8 cellular contexts compared by ENCODE assay signal in the genomic region with DNA sequence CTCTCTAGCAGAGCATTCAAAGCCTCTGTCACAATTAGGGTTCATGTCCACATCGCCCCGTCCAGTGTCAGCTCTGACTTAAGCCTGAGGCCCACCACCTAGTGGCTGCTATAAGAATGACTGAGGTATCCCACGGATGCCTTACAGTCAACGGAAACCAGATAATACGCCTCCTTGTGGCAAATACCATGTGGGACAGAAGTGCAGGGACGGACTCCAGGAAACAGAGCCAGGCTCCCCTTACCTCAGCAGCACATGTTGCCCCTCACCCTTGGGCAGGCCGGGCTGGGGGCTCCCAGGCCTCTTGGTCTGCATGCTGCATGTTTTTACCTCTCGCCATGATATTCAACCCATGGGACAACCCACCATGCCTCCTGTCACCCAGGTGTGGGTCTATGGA.
DNase-seq lines count a peak whose midpoint lies in the region; ATAC-seq and TF ChIP-seq lines count a peak whose summit lies in the region.

No MANE protein-coding gene starts in this region.

- DNase-seq in CD1c-positive myeloid dendritic cell (ENCODE audit: extremely low spot score) (peak; percentile 82), SKM-1 treated with dmso at 0.1 percent for 144 hours (lab: John Stamatoyannopoulos, UW; ENCODE audit: unreplicated experiment) (peak; percentile 75), cerebellar cortex (ENCODE audit: low spot score) (peak; percentile 68), lower lobe of right lung (no peak), thoracic aorta (ENCODE audit: low spot score) (no peak), omental fat pad (ENCODE audit: low spot score) (no peak)

- H3K4me3 ChIP-seq in Loucy (ENCODE audit: low read length, poor library complexity, severe bottlenecking) (no peak overlapping the region), lower lobe of right lung (no peak overlapping the region), thoracic aorta (no peak overlapping the region)

- H3K4me1 ChIP-seq in Loucy (ENCODE audit: insufficient read depth, low read length, poor library complexity, severe bottlenecking) (no peaks in the 10 kb centered on the region), lower lobe of right lung (no peaks in the 10 kb centered on the region), thoracic aorta (ENCODE audit: control insufficient read depth in 1 of 2, low read depth in 2 of 2) (no peaks in the 10 kb centered on the region)

- H2AFZ ChIP-seq in Loucy (ENCODE audit: low read length): no peak overlapping the region

- H3K27me3 ChIP-seq in Loucy (ENCODE audit: insufficient read depth, low read length, poor library complexity, severe bottlenecking): no peaks in the 10 kb centered on the region
- no peaks in the 10 kb centered on the region for H3K27me3 ChIP-seq in lower lobe of right lung (ENCODE audit: low read depth)
- no peaks in the 10 kb centered on the region for H3K27me3 ChIP-seq in thoracic aorta (replicated peaks; ENCODE audit: insufficient read depth)

- no peak overlapping the region for H3K27ac ChIP-seq in lower lobe of right lung
- no peak overlapping the region for H3K27ac ChIP-seq in thoracic aorta

- ATAC-seq in GM19324 (IDR thresholded peaks at IDR 0.05; ENCODE audit: low FRiP score, unreplicated experiment) (peak; percentile 56), lower lobe of right lung (peak; percentile 72 to 82), thoracic aorta (ENCODE audit: insufficient number of reproducible peaks, low FRiP score, low read depth) (peak; percentile 8), omental fat pad (ENCODE audit: low FRiP score) (no peak)

- intact Hi-C loops in lower lobe of right lung (cut with DNase I): no loop called here

- H3K9me2 ChIP-seq in Loucy (replicated peaks; ENCODE audit: low read depth, low read length): no peaks in the 10 kb centered on the region

- H3K9me3 ChIP-seq in Loucy (ENCODE audit: insufficient read depth, low read depth, low read length) (no peaks in the 10 kb centered on the region), lower lobe of right lung (no peaks in the 10 kb centered on the region), thoracic aorta (no peaks in the 10 kb centered on the region)

- no peaks in the 10 kb centered on the region for H4K20me1 ChIP-seq in Loucy (ENCODE audit: insufficient read depth, low read length, poor library complexity, severe bottlenecking)

- no peaks in the 10 kb centered on the region for H3K36me3 ChIP-seq in Loucy (ENCODE audit: insufficient read depth, low read length)
- peaks cover 41% of the 10 kb centered on the region for H3K36me3 ChIP-seq in lower lobe of right lung
- no peaks in the 10 kb centered on the region for H3K36me3 ChIP-seq in thoracic aorta

- no peaks in the 10 kb centered on the region for H3F3A ChIP-seq in Loucy (ENCODE audit: low read depth)

- H3K79me2 ChIP-seq in Loucy (ENCODE audit: insufficient read depth, low read length): no peaks in the 10 kb centered on the region

- peak; percentile 85 for TF ChIP-seq CTCF in Loucy (conservative IDR thresholded peaks at IDR 0.05; ENCODE audit: low read length)
- peak; percentile 68 for TF ChIP-seq CTCF in lower lobe of right lung (IDR thresholded peaks at IDR 0.05)
- TF ChIP-seq CTCF in thoracic aorta (IDR thresholded peaks at IDR 0.05): peak; percentile 5
- no peak for TF ChIP-seq CTCF in omental fat pad (IDR thresholded peaks at IDR 0.05)

- H3K4me2 ChIP-seq in Loucy (ENCODE audit: low read depth, low read length, poor library complexity, severe bottlenecking): no peak overlapping the region

- no peak overlapping the region for H3K9ac ChIP-seq in Loucy (ENCODE audit: low read depth, low read length, poor library complexity, severe bottlenecking)

Comparison
In these comparisons a context has a peak if more than half of its experiments do, and no peak if none do; other contexts are left out.
1. DNase-seq: peak in CD1c-positive myeloid dendritic cell (single experiment), SKM-1 treated with dmso at 0.1 percent for 144 hours (single experiment) and cerebellar cortex (single experiment); none in lower lobe of right lung (single experiment), thoracic aorta (single experiment) and omental fat pad (single experiment).
2. CTCF ChIP-seq: peak in Loucy (single experiment), lower lobe of right lung (single experiment) and thoracic aorta (single experiment); none in omental fat pad (0 of 3).